Comparison of ENCODE assay signal across 13 cellular contexts in genomic region chr10:130022071-130022470, GRCh38. TPM values are rescaled to one million over a fixed set of nuclear protein-coding genes. Genes with fewer than 3 reads are reported as not detected.
DNase-seq lines count a peak whose midpoint lies in the region; TF ChIP-seq lines count a peak whose summit lies in the region.
"Had no signal": no experiment of that assay in that cellular context is flagged by ENCODE, and none has a peak within 500 bp of the region (broad histone marks: within the 10 kb centered on the region; RNA-seq: fewer than 3 reads in every experiment).

No MANE protein-coding gene starts in this region.

- H3K4me1 ChIP-seq in BLaER1 = peaks cover 55% of the 10 kb centered on the region
- H3K4me1 ChIP-seq: A549 had no signal

- H3K4me1 Mint-ChIP-seq in nephron (peaks cover 27% of the 10 kb centered on the region), nephron progenitor cell (peaks cover 6% of the 10 kb centered on the region)
- H3K4me1 Mint-ChIP-seq: IgD-negative memory B cell had no signal

- H3K4me3 ChIP-seq in BLaER1 (no peak overlapping the region), coronary artery (no peak overlapping the region)
- H3K4me3 ChIP-seq: A549 had no signal

- H3K27ac Mint-ChIP-seq in nephron = peak overlapping the region; percentile 17 to 51 (median 48)
- H3K27ac Mint-ChIP-seq in nephron progenitor cell = no peak overlapping the region
- H3K27ac Mint-ChIP-seq: CD4-positive, alpha-beta T cell; IgD-negative memory B cell had no signal

- no peaks in the 10 kb centered on the region for H3K27me3 ChIP-seq in BLaER1

- TF ChIP-seq CTCF in coronary artery (IDR thresholded peaks at IDR 0.05) (no peak), nephron (IDR thresholded peaks at IDR 0.05; ENCODE audit: unreplicated experiment in 3 of 3) (no peak), nephron progenitor cell (IDR thresholded peaks at IDR 0.05) (no peak)

- no peaks in the 10 kb centered on the region for H3K36me3 ChIP-seq in BLaER1

- no peak overlapping the region for H3K9ac ChIP-seq in BLaER1

- peaks cover 27% of the 10 kb centered on the region for H3K27me3 Mint-ChIP-seq in nephron (ENCODE audit: low read depth)
- peaks cover 16% of the 10 kb centered on the region for H3K27me3 Mint-ChIP-seq in nephron progenitor cell (ENCODE audit: low read depth, poor library complexity)
- H3K27me3 Mint-ChIP-seq: CD4-positive, alpha-beta T cell; IgD-negative memory B cell had no signal

- peak; percentile 75 for DNase-seq in LHCN-M2 (ENCODE audit: low read depth)
- peak; percentile 49 for DNase-seq in coronary artery (ENCODE audit: low spot score)
- DNase-seq in nephron progenitor cell = no peak
- no peak for DNase-seq in NCI-H2107 treated with DMSO at 0.1 percent for 48 hours (lab: John Stamatoyannopoulos, UW; ENCODE audit: unreplicated experiment)
- DNase-seq in activated CD4-positive, alpha-beta T cell treated with anti-CD3 and anti-CD28 coated beads for 4 hours = no peak
- DNase-seq: CD4-positive, alpha-beta T cell; NCI-H146; NCI-H774 had no signal

- no peak overlapping the region for H3K27ac ChIP-seq in BLaER1
- H3K27ac ChIP-seq in coronary artery = no peak overlapping the region
- H3K27ac ChIP-seq: A549 had no signal

- no peaks in the 10 kb centered on the region for H3K9me3 Mint-ChIP-seq in nephron
- H3K9me3 Mint-ChIP-seq in nephron progenitor cell = no peaks in the 10 kb centered on the region
- H3K9me3 Mint-ChIP-seq: CD4-positive, alpha-beta T cell; IgD-negative memory B cell had no signal

- H3K9me3 ChIP-seq in BLaER1 = no peaks in the 10 kb centered on the region
- H3K9me3 ChIP-seq: A549 had no signal

- no peaks in the 10 kb centered on the region for H4K20me1 ChIP-seq in BLaER1

- H3K4me3 Mint-ChIP-seq in nephron (no peak overlapping the region), nephron progenitor cell (no peak overlapping the region)
- H3K4me3 Mint-ChIP-seq: CD4-positive, alpha-beta T cell; IgD-negative memory B cell had no signal

- H3K36me3 Mint-ChIP-seq in nephron (ENCODE audit: low read depth) = no peaks in the 10 kb centered on the region
- H3K36me3 Mint-ChIP-seq in nephron progenitor cell (ENCODE audit: low read depth) = no peaks in the 10 kb centered on the region
- H3K36me3 Mint-ChIP-seq: IgD-negative memory B cell had no signal

- peak overlapping the region; percentile 84 for H3K4me2 ChIP-seq in BLaER1
- H3K4me2 ChIP-seq: A549 had no signal

RNA-seq across cellular contexts. Expression of gene EBF3, which starts 58.0 kb away (rescaled TPM):
- total RNA-seq in LHCN-M2 (2014; rRNA removed) = 41.7 and 45.2 TPM in 2 replicates
- polyA plus RNA-seq in LHCN-M2 (2012) = 16.3 TPM
- total RNA-seq: CD4-positive, alpha-beta T cell; HT-29 had no signal
- polyA plus RNA-seq: IgD-negative memory B cell had no signal

Comparison
In these comparisons a context has a peak if more than half of its experiments do, and no peak if none do; other contexts are left out.
1. DNase-seq: peak in LHCN-M2 (single experiment) and coronary artery (single experiment); none in nephron progenitor cell (single experiment), NCI-H2107 treated with DMSO at 0.1 percent for 48 hours (single experiment) and activated CD4-positive, alpha-beta T cell treated with anti-CD3 and anti-CD28 coated beads for 4 hours (0 of 2).